Comparison of ENCODE assay signal across 1 cellular context in the genomic region with DNA sequence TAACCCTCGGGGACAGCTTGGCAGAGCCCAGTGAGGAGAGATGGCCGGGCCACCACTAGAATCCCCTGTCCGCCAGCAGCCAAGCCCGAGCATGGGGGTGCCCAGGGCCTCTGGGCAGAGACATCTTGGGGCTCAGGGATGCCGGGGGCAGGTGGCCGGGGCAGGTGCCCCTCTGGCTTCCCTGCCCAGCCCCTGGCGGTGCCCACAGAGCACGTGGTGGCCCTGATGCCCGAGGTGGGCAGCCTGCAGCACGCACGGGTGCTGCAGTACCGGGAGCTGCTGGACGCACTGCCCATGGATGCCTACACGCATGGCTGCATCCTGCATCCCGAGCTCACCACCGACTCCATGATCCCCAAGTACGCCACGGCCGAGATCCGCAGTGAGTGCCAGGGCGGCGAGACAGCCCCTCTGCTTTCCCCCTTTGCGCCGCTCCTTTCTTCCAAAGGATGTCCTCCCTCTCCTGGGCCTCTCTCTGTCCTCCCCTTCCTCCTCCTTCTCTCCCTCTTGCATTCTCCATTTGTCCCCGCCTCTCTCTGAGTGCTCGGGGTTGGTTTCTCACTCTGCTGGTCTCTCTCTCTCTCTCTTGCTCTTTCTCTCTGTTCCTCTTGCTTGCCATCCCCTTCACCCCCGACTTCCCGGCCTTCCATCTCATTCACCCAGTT.
A peak's percentile ranks its signal among the peaks of the same experiment; 100 is the strongest.
TF ChIP-seq lines count a peak whose summit lies in the region.

No MANE protein-coding gene starts in this region.

TF ChIP-seq in HepG2, 621 proteins besides CTCF, POLR2A, EP300 and RAD21:
- TF ChIP-seq HNF4A (CRISPR knock-in tag; IDR thresholded peaks at IDR 0.05) (no peak), IKZF4 (CRISPR knock-in tag; IDR thresholded peaks at IDR 0.05; ENCODE audit: borderline replicate concordance, low read depth, not compliant biosample characterization) (no peak), KLF16 (CRISPR knock-in tag; IDR thresholded peaks at IDR 0.05) (no peak), HES4 (CRISPR knock-in tag; IDR thresholded peaks at IDR 0.05; ENCODE audit: borderline replicate concordance) (no peak), HNRNPL (IDR thresholded peaks at IDR 0.05; ENCODE audit: low read depth, low read length) (0 out of 2 replicates have a peak, but pooled peaks have one; percentile 32), ZNF263 (CRISPR knock-in tag; IDR thresholded peaks at IDR 0.05) (peak; percentile 74)
- TF ChIP-seq, protein P1, sequence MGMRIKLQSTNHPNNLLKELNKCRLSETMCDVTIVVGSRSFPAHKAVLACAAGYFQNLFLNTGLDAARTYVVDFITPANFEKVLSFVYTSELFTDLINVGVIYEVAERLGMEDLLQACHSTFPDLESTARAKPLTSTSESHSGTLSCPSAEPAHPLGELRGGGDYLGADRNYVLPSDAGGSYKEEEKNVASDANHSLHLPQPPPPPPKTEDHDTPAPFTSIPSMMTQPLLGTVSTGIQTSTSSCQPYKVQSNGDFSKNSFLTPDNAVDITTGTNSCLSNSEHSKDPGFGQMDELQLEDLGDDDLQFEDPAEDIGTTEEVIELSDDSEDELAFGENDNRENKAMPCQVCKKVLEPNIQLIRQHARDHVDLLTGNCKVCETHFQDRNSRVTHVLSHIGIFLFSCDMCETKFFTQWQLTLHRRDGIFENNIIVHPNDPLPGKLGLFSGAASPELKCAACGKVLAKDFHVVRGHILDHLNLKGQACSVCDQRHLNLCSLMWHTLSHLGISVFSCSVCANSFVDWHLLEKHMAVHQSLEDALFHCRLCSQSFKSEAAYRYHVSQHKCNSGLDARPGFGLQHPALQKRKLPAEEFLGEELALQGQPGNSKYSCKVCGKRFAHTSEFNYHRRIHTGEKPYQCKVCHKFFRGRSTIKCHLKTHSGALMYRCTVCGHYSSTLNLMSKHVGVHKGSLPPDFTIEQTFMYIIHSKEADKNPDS (CRISPR knock-in tag; IDR thresholded peaks at IDR 0.05): no peak
- TF ChIP-seq, protein P2, sequence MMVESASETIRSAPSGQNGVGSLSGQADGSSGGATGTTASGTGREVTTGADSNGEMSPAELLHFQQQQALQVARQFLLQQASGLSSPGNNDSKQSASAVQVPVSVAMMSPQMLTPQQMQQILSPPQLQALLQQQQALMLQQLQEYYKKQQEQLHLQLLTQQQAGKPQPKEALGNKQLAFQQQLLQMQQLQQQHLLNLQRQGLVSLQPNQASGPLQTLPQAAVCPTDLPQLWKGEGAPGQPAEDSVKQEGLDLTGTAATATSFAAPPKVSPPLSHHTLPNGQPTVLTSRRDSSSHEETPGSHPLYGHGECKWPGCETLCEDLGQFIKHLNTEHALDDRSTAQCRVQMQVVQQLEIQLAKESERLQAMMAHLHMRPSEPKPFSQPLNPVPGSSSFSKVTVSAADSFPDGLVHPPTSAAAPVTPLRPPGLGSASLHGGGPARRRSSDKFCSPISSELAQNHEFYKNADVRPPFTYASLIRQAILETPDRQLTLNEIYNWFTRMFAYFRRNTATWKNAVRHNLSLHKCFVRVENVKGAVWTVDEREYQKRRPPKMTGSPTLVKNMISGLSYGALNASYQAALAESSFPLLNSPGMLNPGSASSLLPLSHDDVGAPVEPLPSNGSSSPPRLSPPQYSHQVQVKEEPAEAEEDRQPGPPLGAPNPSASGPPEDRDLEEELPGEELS (CRISPR knock-in tag; IDR thresholded peaks at IDR 0.05): no peak
